ENCODE assay signal across 1 cellular context in genomic region chr20:36754656-36755222, GRCh38.
TF ChIP-seq lines count a peak whose summit lies in the region.

No MANE protein-coding gene starts in this region.

TF ChIP-seq in H1, 55 proteins besides CTCF, POLR2A, EP300 and RAD21:
- no peak for TF ChIP-seq TEAD4 (IDR thresholded peaks at IDR 0.05; ENCODE audit: low read depth, low read length)
- TF ChIP-seq ASH2L (IDR thresholded peaks at IDR 0.05; ENCODE audit: low read length): no peak
- TF ChIP-seq YY1 (IDR thresholded peaks at IDR 0.05; ENCODE audit: low read depth, low read length): 0 out of 2 replicates have a peak, but pooled peaks have one; percentile 8
